ENCODE assay signal across 28 cellular contexts in the genomic region with DNA sequence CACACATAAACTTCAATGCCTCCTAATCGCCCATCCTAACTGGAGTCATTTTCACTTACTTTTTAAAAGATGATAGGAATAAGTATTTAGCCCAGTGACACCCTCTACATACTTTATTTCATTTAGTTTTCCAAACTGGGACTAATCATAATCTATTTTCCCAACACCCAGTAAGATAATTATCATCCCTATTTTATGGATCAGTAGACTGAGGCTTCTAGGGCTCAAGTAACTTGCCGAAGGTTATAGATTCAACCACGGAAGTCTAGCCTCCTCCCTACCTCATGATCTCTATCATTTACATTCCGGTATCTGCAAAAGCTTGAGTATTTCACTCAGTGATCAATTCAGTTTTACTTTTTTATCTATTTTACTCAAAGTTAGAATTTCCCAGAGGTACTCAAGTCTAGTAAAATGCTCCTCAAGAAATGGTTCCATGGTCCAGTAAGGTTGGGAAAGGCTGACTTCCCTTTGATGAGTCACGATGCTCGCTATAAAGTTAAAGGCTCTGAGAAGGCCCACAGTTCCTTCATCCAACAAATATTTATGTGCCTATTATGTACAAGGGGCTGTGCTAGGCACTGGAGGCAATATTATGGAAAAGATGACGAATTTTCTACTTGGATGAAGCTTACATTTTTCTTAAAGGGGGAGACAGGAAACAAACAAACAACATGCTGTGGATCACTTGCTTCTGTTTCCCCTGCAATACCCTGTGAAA.
"Had no signal": no experiment of that assay in that cellular context is flagged by ENCODE, and none has a peak within 500 bp of the region (broad histone marks: within the 10 kb centered on the region; RNA-seq: fewer than 3 reads in every experiment).

No MANE protein-coding gene starts in this region.

- ATAC-seq: activated T-helper 17 cell treated with anti-CD3 and anti-CD28 coated beads, Interleukin-2, amount 50 U/mL, for 72 hours; foreskin keratinocyte; left ventricle myocardium superior; stimulated activated memory B cell treated with anti-CD40 and anti-IgM and Interleukin-4, amounts not matched to agents 10 μg/mL and 1 μg/mL and 100 μg/mL, for 72 hours had no signal

- H3K4me1 Mint-ChIP-seq: activated T-helper 17 cell treated with anti-CD3 and anti-CD28 coated beads, Interleukin-2, amount 50 U/mL, for 72 hours; memory B cell; nephron progenitor cell; stimulated activated memory B cell treated with anti-CD40 and anti-IgM and Interleukin-4, amounts not matched to agents 10 μg/mL and 1 μg/mL and 100 μg/mL, for 72 hours had no signal

- H3K4me3 Mint-ChIP-seq: activated naive CD8-positive, alpha-beta T cell; activated T-helper 17 cell treated with anti-CD3 and anti-CD28 coated beads, Interleukin-2, amount 50 U/mL, for 72 hours; memory B cell; nephron progenitor cell; stimulated activated memory B cell treated with anti-CD40 and anti-IgM and Interleukin-4, amounts not matched to agents 10 μg/mL and 1 μg/mL and 100 μg/mL, for 72 hours had no signal

- H3K9me3 ChIP-seq: adrenal gland, ascending aorta, stomach, suprapubic skin, tibial nerve, vagina had no signal

- H3K27ac ChIP-seq: adrenal gland, ascending aorta, brain microvascular endothelial cell, foreskin keratinocyte, parathyroid adenoma, sigmoid colon, stomach, suprapubic skin, tibial nerve, vagina, VCaP had no signal

- H3K27ac Mint-ChIP-seq: activated naive CD8-positive, alpha-beta T cell; activated T-helper 17 cell treated with anti-CD3 and anti-CD28 coated beads, Interleukin-2, amount 50 U/mL, for 72 hours; memory B cell; nephron progenitor cell; stimulated activated memory B cell treated with anti-CD40 and anti-IgM and Interleukin-4, amounts not matched to agents 10 μg/mL and 1 μg/mL and 100 μg/mL, for 72 hours had no signal

- H3K36me3 ChIP-seq: adrenal gland, ascending aorta, brain microvascular endothelial cell, sigmoid colon, stomach, suprapubic skin, tibial nerve, vagina had no signal

- H3K27me3 Mint-ChIP-seq: activated naive CD8-positive, alpha-beta T cell; activated T-helper 17 cell treated with anti-CD3 and anti-CD28 coated beads, Interleukin-2, amount 50 U/mL, for 72 hours; memory B cell; stimulated activated memory B cell treated with anti-CD40 and anti-IgM and Interleukin-4, amounts not matched to agents 10 μg/mL and 1 μg/mL and 100 μg/mL, for 72 hours had no signal

- H3K27me3 ChIP-seq: adrenal gland, ascending aorta, brain microvascular endothelial cell, foreskin keratinocyte, sigmoid colon, stomach, suprapubic skin, tibial nerve, vagina had no signal

- H3K36me3 Mint-ChIP-seq: activated naive CD8-positive, alpha-beta T cell; memory B cell; stimulated activated memory B cell treated with anti-CD40 and anti-IgM and Interleukin-4, amounts not matched to agents 10 μg/mL and 1 μg/mL and 100 μg/mL, for 72 hours had no signal

- H3K4me3 ChIP-seq: adrenal gland, ascending aorta, sigmoid colon, smooth muscle cell, stomach, suprapubic skin, tibial nerve, vagina had no signal

- DNase-seq: activated CD4-positive, alpha-beta T cell treated with anti-CD3 and anti-CD28 coated beads for 1 hour; activated naive CD4-positive, alpha-beta T cell; activated T-cell treated with anti-CD3 and anti-CD28 coated beads, Interleukin-2, amount 50 U/mL, for 1 hour; adrenal gland; brain microvascular endothelial cell; caudate nucleus; dermis blood vessel endothelial cell; effector CD8-positive, alpha-beta T cell; erythroblast; foreskin keratinocyte; kidney glomerular epithelial cell; left ventricle myocardium superior; nephron progenitor cell; nucleus accumbens; sigmoid colon; stimulated activated CD4-positive, alpha-beta T cell treated with anti-CD3 and anti-CD28 coated beads, Interleukin-15, amount 100 ng/mL, for 24 hours; stomach had no signal
